Comparison of ENCODE assay signal across 2 cellular contexts in the genomic region with DNA sequence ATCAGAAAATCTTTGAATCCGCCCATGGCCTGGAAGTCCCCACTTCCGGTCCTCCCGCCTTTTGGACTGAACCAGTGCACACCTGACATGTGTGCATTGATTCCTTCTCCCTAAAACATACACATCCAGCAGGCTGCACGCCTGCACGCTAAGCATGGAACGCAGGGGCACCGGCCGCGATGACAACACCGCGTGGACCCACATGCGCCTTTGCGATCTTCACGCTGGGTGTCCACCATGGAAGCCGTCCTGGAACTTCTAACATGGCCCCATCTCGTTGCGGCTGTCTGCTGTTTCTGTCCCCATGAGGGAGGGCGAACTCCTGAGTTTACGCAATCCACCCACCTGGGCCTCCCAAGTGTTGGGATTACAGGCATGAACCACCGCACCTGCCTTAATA.
TF ChIP-seq lines count a peak whose summit lies in the region.

No MANE protein-coding gene starts in this region.

TF ChIP-seq in GM23338, 12 proteins besides CTCF, POLR2A, EP300 and RAD21 (continues in another document):
- TF ChIP-seq ZNF114 (CRISPR knock-in tag; IDR thresholded peaks at IDR 0.05) (no peak), EZH2phosphoT487 (IDR thresholded peaks at IDR 0.05; ENCODE audit: unreplicated experiment) (no peak), STAT1 (IDR thresholded peaks at IDR 0.05; ENCODE audit: unreplicated experiment) (no peak), JUNB (IDR thresholded peaks at IDR 0.05; ENCODE audit: unreplicated experiment) (no peak), NANOG (IDR thresholded peaks at IDR 0.05; ENCODE audit: borderline replicate concordance) (no peak), CREB1 (CRISPR knock-in tag; IDR thresholded peaks at IDR 0.05; ENCODE audit: low read depth) (no peak), ZNF331 (CRISPR knock-in tag; IDR thresholded peaks at IDR 0.05; ENCODE audit: low read depth) (no peak)
- TF ChIP-seq, protein P1, sequence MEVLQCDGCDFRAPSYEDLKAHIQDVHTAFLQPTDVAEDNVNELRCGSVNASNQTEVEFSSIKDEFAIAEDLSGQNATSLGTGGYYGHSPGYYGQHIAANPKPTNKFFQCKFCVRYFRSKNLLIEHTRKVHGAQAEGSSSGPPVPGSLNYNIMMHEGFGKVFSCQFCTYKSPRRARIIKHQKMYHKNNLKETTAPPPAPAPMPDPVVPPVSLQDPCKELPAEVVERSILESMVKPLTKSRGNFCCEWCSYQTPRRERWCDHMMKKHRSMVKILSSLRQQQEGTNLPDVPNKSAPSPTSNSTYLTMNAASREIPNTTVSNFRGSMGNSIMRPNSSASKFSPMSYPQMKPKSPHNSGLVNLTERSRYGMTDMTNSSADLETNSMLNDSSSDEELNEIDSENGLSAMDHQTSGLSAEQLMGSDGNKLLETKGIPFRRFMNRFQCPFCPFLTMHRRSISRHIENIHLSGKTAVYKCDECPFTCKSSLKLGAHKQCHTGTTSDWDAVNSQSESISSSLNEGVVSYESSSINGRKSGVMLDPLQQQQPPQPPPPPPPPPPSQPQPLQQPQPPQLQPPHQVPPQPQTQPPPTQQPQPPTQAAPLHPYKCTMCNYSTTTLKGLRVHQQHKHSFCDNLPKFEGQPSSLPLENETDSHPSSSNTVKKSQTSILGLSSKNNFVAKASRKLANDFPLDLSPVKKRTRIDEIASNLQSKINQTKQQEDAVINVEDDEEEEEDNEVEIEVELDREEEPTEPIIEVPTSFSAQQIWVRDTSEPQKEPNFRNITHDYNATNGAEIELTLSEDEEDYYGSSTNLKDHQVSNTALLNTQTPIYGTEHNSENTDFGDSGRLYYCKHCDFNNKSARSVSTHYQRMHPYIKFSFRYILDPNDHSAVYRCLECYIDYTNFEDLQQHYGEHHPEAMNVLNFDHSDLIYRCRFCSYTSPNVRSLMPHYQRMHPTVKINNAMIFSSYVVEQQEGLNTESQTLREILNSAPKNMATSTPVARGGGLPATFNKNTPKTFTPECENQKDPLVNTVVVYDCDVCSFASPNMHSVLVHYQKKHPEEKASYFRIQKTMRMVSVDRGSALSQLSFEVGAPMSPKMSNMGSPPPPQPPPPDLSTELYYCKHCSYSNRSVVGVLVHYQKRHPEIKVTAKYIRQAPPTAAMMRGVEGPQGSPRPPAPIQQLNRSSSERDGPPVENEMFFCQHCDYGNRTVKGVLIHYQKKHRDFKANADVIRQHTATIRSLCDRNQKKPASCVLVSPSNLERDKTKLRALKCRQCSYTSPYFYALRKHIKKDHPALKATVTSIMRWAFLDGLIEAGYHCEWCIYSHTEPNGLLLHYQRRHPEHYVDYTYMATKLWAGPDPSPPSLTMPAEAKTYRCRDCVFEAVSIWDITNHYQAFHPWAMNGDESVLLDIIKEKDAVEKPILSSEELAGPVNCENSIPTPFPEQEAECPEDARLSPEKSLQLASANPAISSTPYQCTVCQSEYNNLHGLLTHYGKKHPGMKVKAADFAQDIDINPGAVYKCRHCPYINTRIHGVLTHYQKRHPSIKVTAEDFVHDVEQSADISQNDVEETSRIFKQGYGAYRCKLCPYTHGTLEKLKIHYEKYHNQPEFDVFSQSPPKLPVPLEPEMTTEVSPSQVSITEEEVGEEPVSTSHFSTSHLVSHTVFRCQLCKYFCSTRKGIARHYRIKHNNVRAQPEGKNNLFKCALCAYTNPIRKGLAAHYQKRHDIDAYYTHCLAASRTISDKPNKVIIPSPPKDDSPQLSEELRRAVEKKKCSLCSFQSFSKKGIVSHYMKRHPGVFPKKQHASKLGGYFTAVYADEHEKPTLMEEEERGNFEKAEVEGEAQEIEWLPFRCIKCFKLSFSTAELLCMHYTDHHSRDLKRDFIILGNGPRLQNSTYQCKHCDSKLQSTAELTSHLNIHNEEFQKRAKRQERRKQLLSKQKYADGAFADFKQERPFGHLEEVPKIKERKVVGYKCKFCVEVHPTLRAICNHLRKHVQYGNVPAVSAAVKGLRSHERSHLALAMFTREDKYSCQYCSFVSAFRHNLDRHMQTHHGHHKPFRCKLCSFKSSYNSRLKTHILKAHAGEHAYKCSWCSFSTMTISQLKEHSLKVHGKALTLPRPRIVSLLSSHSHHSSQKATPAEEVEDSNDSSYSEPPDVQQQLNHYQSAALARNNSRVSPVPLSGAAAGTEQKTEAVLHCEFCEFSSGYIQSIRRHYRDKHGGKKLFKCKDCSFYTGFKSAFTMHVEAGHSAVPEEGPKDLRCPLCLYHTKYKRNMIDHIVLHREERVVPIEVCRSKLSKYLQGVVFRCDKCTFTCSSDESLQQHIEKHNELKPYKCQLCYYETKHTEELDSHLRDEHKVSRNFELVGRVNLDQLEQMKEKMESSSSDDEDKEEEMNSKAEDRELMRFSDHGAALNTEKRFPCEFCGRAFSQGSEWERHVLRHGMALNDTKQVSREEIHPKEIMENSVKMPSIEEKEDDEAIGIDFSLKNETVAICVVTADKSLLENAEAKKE (CRISPR knock-in tag; IDR thresholded peaks at IDR 0.05): no peak
- TF ChIP-seq, protein P2, sequence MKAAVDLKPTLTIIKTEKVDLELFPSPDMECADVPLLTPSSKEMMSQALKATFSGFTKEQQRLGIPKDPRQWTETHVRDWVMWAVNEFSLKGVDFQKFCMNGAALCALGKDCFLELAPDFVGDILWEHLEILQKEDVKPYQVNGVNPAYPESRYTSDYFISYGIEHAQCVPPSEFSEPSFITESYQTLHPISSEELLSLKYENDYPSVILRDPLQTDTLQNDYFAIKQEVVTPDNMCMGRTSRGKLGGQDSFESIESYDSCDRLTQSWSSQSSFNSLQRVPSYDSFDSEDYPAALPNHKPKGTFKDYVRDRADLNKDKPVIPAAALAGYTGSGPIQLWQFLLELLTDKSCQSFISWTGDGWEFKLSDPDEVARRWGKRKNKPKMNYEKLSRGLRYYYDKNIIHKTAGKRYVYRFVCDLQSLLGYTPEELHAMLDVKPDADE (IDR thresholded peaks at IDR 0.05): no peak
- TF ChIP-seq, protein P3, sequence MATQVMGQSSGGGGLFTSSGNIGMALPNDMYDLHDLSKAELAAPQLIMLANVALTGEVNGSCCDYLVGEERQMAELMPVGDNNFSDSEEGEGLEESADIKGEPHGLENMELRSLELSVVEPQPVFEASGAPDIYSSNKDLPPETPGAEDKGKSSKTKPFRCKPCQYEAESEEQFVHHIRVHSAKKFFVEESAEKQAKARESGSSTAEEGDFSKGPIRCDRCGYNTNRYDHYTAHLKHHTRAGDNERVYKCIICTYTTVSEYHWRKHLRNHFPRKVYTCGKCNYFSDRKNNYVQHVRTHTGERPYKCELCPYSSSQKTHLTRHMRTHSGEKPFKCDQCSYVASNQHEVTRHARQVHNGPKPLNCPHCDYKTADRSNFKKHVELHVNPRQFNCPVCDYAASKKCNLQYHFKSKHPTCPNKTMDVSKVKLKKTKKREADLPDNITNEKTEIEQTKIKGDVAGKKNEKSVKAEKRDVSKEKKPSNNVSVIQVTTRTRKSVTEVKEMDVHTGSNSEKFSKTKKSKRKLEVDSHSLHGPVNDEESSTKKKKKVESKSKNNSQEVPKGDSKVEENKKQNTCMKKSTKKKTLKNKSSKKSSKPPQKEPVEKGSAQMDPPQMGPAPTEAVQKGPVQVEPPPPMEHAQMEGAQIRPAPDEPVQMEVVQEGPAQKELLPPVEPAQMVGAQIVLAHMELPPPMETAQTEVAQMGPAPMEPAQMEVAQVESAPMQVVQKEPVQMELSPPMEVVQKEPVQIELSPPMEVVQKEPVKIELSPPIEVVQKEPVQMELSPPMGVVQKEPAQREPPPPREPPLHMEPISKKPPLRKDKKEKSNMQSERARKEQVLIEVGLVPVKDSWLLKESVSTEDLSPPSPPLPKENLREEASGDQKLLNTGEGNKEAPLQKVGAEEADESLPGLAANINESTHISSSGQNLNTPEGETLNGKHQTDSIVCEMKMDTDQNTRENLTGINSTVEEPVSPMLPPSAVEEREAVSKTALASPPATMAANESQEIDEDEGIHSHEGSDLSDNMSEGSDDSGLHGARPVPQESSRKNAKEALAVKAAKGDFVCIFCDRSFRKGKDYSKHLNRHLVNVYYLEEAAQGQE (IDR thresholded peaks at IDR 0.05; ENCODE audit: unreplicated experiment): no peak

TF ChIP-seq in H1, 55 proteins besides CTCF, POLR2A, EP300 and RAD21:
- TF ChIP-seq RFX5 (IDR thresholded peaks at IDR 0.05; ENCODE audit: borderline replicate concordance, low read depth, low read length) (no peak), CEBPB (IDR thresholded peaks at IDR 0.05; ENCODE audit: low read depth, low read length) (peak; percentile 73)
